Comparison of ENCODE assay signal across 16 cellular contexts in genomic region chr17:27485125-27485524, GRCh38.
"Had no signal": no experiment of that assay in that cellular context is flagged by ENCODE, and none has a peak within 500 bp of the region (broad histone marks: within the 10 kb centered on the region; RNA-seq: fewer than 3 reads in every experiment).

No MANE protein-coding gene starts in this region.

- H2AFZ ChIP-seq: neural progenitor cell, parathyroid adenoma had no signal

- H3K27me3 ChIP-seq: cardiac muscle cell, esophagus squamous epithelium, heart right ventricle, neural progenitor cell, transverse colon had no signal

- DNase-seq: activated CD4-positive, alpha-beta memory T cell treated with anti-CD3 and anti-CD28 coated beads, Interleukin-2, amount 10 ng/mL, durations not matched to agents 7 days and 5 days; activated CD4-positive, alpha-beta T cell treated with anti-CD3 and anti-CD28 coated beads for 4 hours; activated effector memory CD4-positive, alpha-beta T cell treated with Interleukin-2 at 50 U/mL for 16 hours; activated naive CD4-positive, alpha-beta T cell treated with anti-CD3 and anti-CD28 coated beads, Interleukin-2, amount 50 U/mL, for 16 hours; activated T-cell treated with anti-CD3 and anti-CD28 coated beads, Interleukin-2, amount 50 U/mL, for 24 hours; esophagus squamous epithelium; foreskin fibroblast; heart right ventricle; naive B cell; stimulated activated CD4-positive, alpha-beta T cell treated with anti-CD3 and anti-CD28 coated beads, Interleukin-2, amount 100 ng/mL, for 48 hours; stimulated activated naive CD4-positive, alpha-beta T cell; T-helper 17 cell; transverse colon had no signal

- H3K4me3 ChIP-seq: cardiac muscle cell, esophagus squamous epithelium, heart right ventricle, neural progenitor cell, transverse colon had no signal

- H3K4me1 ChIP-seq: parathyroid adenoma had no signal

- H3K27ac ChIP-seq: heart right ventricle, neural progenitor cell, parathyroid adenoma, transverse colon had no signal

- H3K4me2 ChIP-seq: neural progenitor cell had no signal

- H3K9ac ChIP-seq: neural progenitor cell, parathyroid adenoma had no signal

- H3K36me3 ChIP-seq: cardiac muscle cell, esophagus squamous epithelium, neural progenitor cell, transverse colon had no signal

- H3K9me3 ChIP-seq: esophagus squamous epithelium, heart right ventricle, transverse colon had no signal

- ATAC-seq: T-helper 17 cell had no signal
